8 cellular contexts compared by ENCODE assay signal in genomic region chr1:154463512-154463990, GRCh38. TPM values are rescaled to one million over a fixed set of nuclear protein-coding genes. Genes with fewer than 3 reads are reported as not detected.
DNase-seq lines count a peak whose midpoint lies in the region; TF ChIP-seq lines count a peak whose summit lies in the region.

No MANE protein-coding gene starts in this region.

- no CpG with 5 or more reads among the region's 4 CpGs for WGBS in H9 (ENCODE audit: extremely low coverage, insufficient read length, low lambda C conversion rate)

- no peak overlapping the region for H3K4me2 ChIP-seq in H9 (ENCODE audit: insufficient read depth, insufficient read length, low read length)

- peaks cover 12 to 20% of the 10 kb centered on the region in 2 experiments for H3K4me1 Mint-ChIP-seq in H9

- H3K36me3 ChIP-seq in WERI-Rb-1, result no peaks in the 10 kb centered on the region

- peak overlapping the region; percentile 62 for H3K18ac ChIP-seq in H9 (ENCODE audit: insufficient read length, low read depth, low read length)

- H3K4me1 ChIP-seq in H9 (ENCODE audit: insufficient read depth, low read length), result peaks cover 2% of the 10 kb centered on the region; the same call in 1 of the 2 replicates

- no peak overlapping the region for H3T11ph ChIP-seq in H9 (ENCODE audit: low read length)

- peak overlapping the region; percentile 29 for H2BK12ac ChIP-seq in H9 (ENCODE audit: insufficient read length, low read depth, low read length)

- CTCF ChIA-PET in HEK293T (lab: Yijun Ruan, JAX), result interaction anchor here (0.6 kb wide), 1 partner anchor 129 kb away, joined by 4 read pairs; no protein-coding TSS in a partner anchor

- no peaks in the 10 kb centered on the region for H3K9me3 Mint-ChIP-seq in H9

- peak overlapping the region; percentile 26 for H4K91ac ChIP-seq in H9 (ENCODE audit: insufficient read length, low read depth, low read length)

- TF ChIP-seq CTCF in H9 (conservative IDR thresholded peaks at IDR 0.05), result no peak
- no peak for TF ChIP-seq CTCF in WERI-Rb-1 (IDR thresholded peaks at IDR 0.05; ENCODE audit: low read depth, low read length)

- no peak overlapping the region for H2BK15ac ChIP-seq in H9 (ENCODE audit: low read depth, low read length)

- no peaks in the 10 kb centered on the region for H3K79me2 ChIP-seq in H9 (ENCODE audit: insufficient read depth, low read length)

- H3K4me3 Mint-ChIP-seq in H9, result no peak overlapping the region

- H3K4ac ChIP-seq in H9 (ENCODE audit: low read depth, low read length), result no peak overlapping the region; the same call in 1 of the 2 replicates

- H3K27ac ChIP-seq in H9 (ENCODE audit: insufficient read length, low read depth, low read length) (no peak overlapping the region), WERI-Rb-1 (no peak overlapping the region)

- no peak overlapping the region for H4K5ac ChIP-seq in H9 (ENCODE audit: insufficient read length, low read depth, low read length)

- H3K23ac ChIP-seq in H9 (ENCODE audit: insufficient read length, low read depth, low read length), result no peak overlapping the region

- POLR2A ChIA-PET in HEK293T (lab: Yijun Ruan, JAX), result no interaction called here

- H2BK5ac ChIP-seq in H9 (ENCODE audit: insufficient read length, low read length), result no peak overlapping the region

- H2BK120ac ChIP-seq in H9 (ENCODE audit: low read depth, low read length, poor library complexity, severe bottlenecking), result no peak overlapping the region

- no peaks in the 10 kb centered on the region for H3K9me3 ChIP-seq in H9 (ENCODE audit: control insufficient read depth, low read depth, low read length)
- peaks cover 16% of the 10 kb centered on the region for H3K9me3 ChIP-seq in WERI-Rb-1 (ENCODE audit: severe bottlenecking)

- no peaks in the 10 kb centered on the region; a peak in 1 of 7 replicates for H3K36me3 Mint-ChIP-seq in H9 (ENCODE audit: insufficient read depth in 1 of 3, low read depth in 3 of 3)

- H3K27me3 Mint-ChIP-seq in H9 (ENCODE audit: low read depth), result no peaks in the 10 kb centered on the region

- H4K8ac ChIP-seq in H9 (replicated peaks; ENCODE audit: insufficient read length, low read depth, low read length), result no peak overlapping the region

- no peak overlapping the region for H2AK5ac ChIP-seq in H9 (ENCODE audit: insufficient read length, low read length)

- H3K27ac Mint-ChIP-seq in H9, result peak overlapping the region in 1 of 3 experiments; percentile 85; a peak in 2 of 7 replicates

- no peak overlapping the region for H3K9ac ChIP-seq in H9 (ENCODE audit: extremely low read depth, insufficient read length, low read length)

- H3K79me1 ChIP-seq in H9 (ENCODE audit: insufficient read depth, low read depth, low read length, poor library complexity, severe bottlenecking), result no peaks in the 10 kb centered on the region

- in situ Hi-C loops in ACHN (cut with HindIII; ENCODE audit: low pct_ligation_motif_present, low pct_unique_long_range_greater_than_20kb, low sequenced_read_pairs), result no loop called here

- no peaks in the 10 kb centered on the region for H3K23me2 ChIP-seq in H9 (ENCODE audit: insufficient read length, low read depth, low read length, poor library complexity, severe bottlenecking)

- no peak overlapping the region for H2BK20ac ChIP-seq in H9 (ENCODE audit: low read depth, low read length, poor library complexity, severe bottlenecking)

- H3K56ac ChIP-seq in H9 (ENCODE audit: insufficient read length, low read depth, low read length), result no peak overlapping the region

- TF ChIP-seq POLR2A in erythroblast (IDR thresholded peaks at IDR 0.05; ENCODE audit: low read length), result no peak

- no peak overlapping the region for H2AFZ ChIP-seq in H9 (ENCODE audit: low read length)

- DNase-seq in H9 (no peak), erythroblast (lab: John Stamatoyannopoulos, UW) (peak; percentile 34 to 41), WERI-Rb-1 (no peak), NCI-H526 (lab: John Stamatoyannopoulos, UW) (no peak), ACHN (no peak), HEK293T (ENCODE audit: extremely low spot score) (no peak)
- peak; percentile 72 to 80 for DNase-seq in activated CD4-positive, alpha-beta T cell treated with anti-CD3 and anti-CD28 coated beads, Interleukin-2, amount 50 U/mL, for 48 hours
- peak; percentile 51 to 55 for DNase-seq in stimulated activated CD4-positive, alpha-beta T cell treated with anti-CD3 and anti-CD28 coated beads, Interleukin-2, amount 100 ng/mL, for 48 hours

- H3K27me3 ChIP-seq in H9 (ENCODE audit: insufficient read depth, low read length) (no peaks in the 10 kb centered on the region), WERI-Rb-1 (ENCODE audit: insufficient read depth, low read depth, severe bottlenecking) (peaks cover 100% of the 10 kb centered on the region)

- H3K14ac ChIP-seq in H9 (ENCODE audit: insufficient read depth, low read length), result no peak overlapping the region

- no peaks in the 10 kb centered on the region for H4K20me1 ChIP-seq in H9 (ENCODE audit: control insufficient read depth, insufficient read depth, insufficient read length)

- no peak overlapping the region for H3K4me3 ChIP-seq in WERI-Rb-1 (ENCODE audit: low read depth, low read length)

TF ChIP-seq in HEK293T, 16 proteins besides CTCF, POLR2A, EP300 and RAD21:
- TF ChIP-seq BHLHE40 (IDR thresholded peaks at IDR 0.05; ENCODE audit: borderline replicate concordance), result no peak
- TF ChIP-seq HDGF (IDR thresholded peaks at IDR 0.05; ENCODE audit: borderline replicate concordance), result no peak
- no peak for TF ChIP-seq LEF1 (IDR thresholded peaks at IDR 0.05; ENCODE audit: borderline replicate concordance)
- TF ChIP-seq TARDBP (IDR thresholded peaks at IDR 0.05), result no peak
- TF ChIP-seq SP1 (IDR thresholded peaks at IDR 0.05), result no peak
- TF ChIP-seq FOXM1 (IDR thresholded peaks at IDR 0.05; ENCODE audit: borderline replicate concordance), result no peak
- TF ChIP-seq CTBP1 (IDR thresholded peaks at IDR 0.05; ENCODE audit: borderline replicate concordance), result no peak
- TF ChIP-seq ARNT (IDR thresholded peaks at IDR 0.05), result no peak
- no peak for TF ChIP-seq NFRKB (IDR thresholded peaks at IDR 0.05)
- no peak for TF ChIP-seq FOXK2 (IDR thresholded peaks at IDR 0.05)
- TF ChIP-seq ELF4 (IDR thresholded peaks at IDR 0.05), result no peak
TF ChIP-seq in HEK293T: peak in this region for 0.

RNA-seq across cellular contexts. Expression of gene TDRD10, which starts 38.5 kb away (rescaled TPM):
- 0.31 TPM in 1 of 2 replicates, not detected in the other for total RNA-seq in H9 (2021)

RNA-seq across cellular contexts. Expression of gene SHE, which starts 38.7 kb away (rescaled TPM):
- total RNA-seq in H9 (2021), result 0.35 and 0.48 TPM in 2 replicates

RNA-seq across cellular contexts. Expression of gene IL6R, which starts 58.4 kb away (rescaled TPM):
- total RNA-seq in H9 (2021), result 1.7 and 2.8 TPM in 2 replicates

Comparison
In these comparisons a context has a peak if more than half of its experiments do, and no peak if none do; other contexts are left out.
1. DNase-seq: peak in activated CD4-positive, alpha-beta T cell treated with anti-CD3 and anti-CD28 coated beads, Interleukin-2, amount 50 U/mL, for 48 hours (2 of 2), erythroblast (2 of 2) and stimulated activated CD4-positive, alpha-beta T cell treated with anti-CD3 and anti-CD28 coated beads, Interleukin-2, amount 100 ng/mL, for 48 hours (2 of 2); none in H9 (single experiment), WERI-Rb-1 (single experiment), NCI-H526 (0 of 2), ACHN (single experiment) and HEK293T (single experiment).